1 cellular context compared by ENCODE assay signal in genomic region chr9:123929870-123930831, GRCh38.
TF ChIP-seq lines count a peak whose summit lies in the region.

DENND1A (minus strand) TSS chr9:123930126; CDS start chr9:123929905, 221 bp downstream.

TF ChIP-seq in HepG2, 621 proteins besides CTCF, POLR2A, EP300 and RAD21 (continued from another document and continues in another):
- no peak for TF ChIP-seq KIAA2018 (CRISPR knock-in tag; IDR thresholded peaks at IDR 0.05; ENCODE audit: borderline replicate concordance)
- TF ChIP-seq BCL3 (CRISPR knock-in tag; IDR thresholded peaks at IDR 0.05), result no peak; the same call in none of the 2 replicates
- no peak for TF ChIP-seq TBX3 (IDR thresholded peaks at IDR 0.05; ENCODE audit: borderline replicate concordance)
- no peak for TF ChIP-seq TEF (CRISPR knock-in tag; IDR thresholded peaks at IDR 0.05)
- TF ChIP-seq ZNF746 (CRISPR knock-in tag; IDR thresholded peaks at IDR 0.05), result no peak; the same call in 1 of the 2 replicates
- TF ChIP-seq MYNN (CRISPR knock-in tag; IDR thresholded peaks at IDR 0.05; ENCODE audit: low read depth), result no peak
- peak; percentile 14; the same call in 1 of the 2 replicates for TF ChIP-seq ELF3 (CRISPR knock-in tag; IDR thresholded peaks at IDR 0.05)
- TF ChIP-seq NR2C2 (CRISPR knock-in tag; IDR thresholded peaks at IDR 0.05; ENCODE audit: borderline replicate concordance), result peak; percentile 44; the same call in 1 of the 2 replicates
- no peak for TF ChIP-seq SMC3 (IDR thresholded peaks at IDR 0.05; ENCODE audit: low read length)
- TF ChIP-seq ZNF772 (CRISPR knock-in tag; IDR thresholded peaks at IDR 0.05), result no peak
- TF ChIP-seq ZBTB26 (CRISPR knock-in tag; IDR thresholded peaks at IDR 0.05; ENCODE audit: borderline replicate concordance), result no peak
- TF ChIP-seq KAT8 (CRISPR knock-in tag; IDR thresholded peaks at IDR 0.05), result peak; percentile 59; the same call in 1 of the 2 replicates
- TF ChIP-seq TFDP1 (CRISPR knock-in tag; IDR thresholded peaks at IDR 0.05; ENCODE audit: borderline replicate concordance), result peak; percentile 36; the same call in 1 of the 2 replicates
- TF ChIP-seq RFX5 (IDR thresholded peaks at IDR 0.05; ENCODE audit: low read depth, low read length), result no peak
- no peak for TF ChIP-seq ARNT (IDR thresholded peaks at IDR 0.05)
- TF ChIP-seq CREB1 (IDR thresholded peaks at IDR 0.05), result no peak
- TF ChIP-seq CREB1 (CRISPR knock-in tag; IDR thresholded peaks at IDR 0.05), result no peak
- TF ChIP-seq POLR2AphosphoS2 (IDR thresholded peaks at IDR 0.05; ENCODE audit: low read depth, low read length), result no peak
- TF ChIP-seq ZNF605 (CRISPR knock-in tag; IDR thresholded peaks at IDR 0.05), result peak; percentile 94
- TF ChIP-seq NFATC3 (CRISPR knock-in tag; IDR thresholded peaks at IDR 0.05), result no peak
- peak; percentile 85 for TF ChIP-seq ZBTB14 (CRISPR knock-in tag; IDR thresholded peaks at IDR 0.05)
- TF ChIP-seq DBP (CRISPR knock-in tag; IDR thresholded peaks at IDR 0.05; ENCODE audit: not compliant biosample characterization), result no peak
- no peak for TF ChIP-seq SOX5 (CRISPR knock-in tag; IDR thresholded peaks at IDR 0.05; ENCODE audit: borderline replicate concordance)
- no peak for TF ChIP-seq ZNF841 (CRISPR knock-in tag; IDR thresholded peaks at IDR 0.05; ENCODE audit: borderline replicate concordance)
- TF ChIP-seq CBFB (CRISPR knock-in tag; IDR thresholded peaks at IDR 0.05), result no peak
- peak; percentile 28; the same call in 1 of the 2 replicates for TF ChIP-seq ZBTB37 (CRISPR knock-in tag; IDR thresholded peaks at IDR 0.05)
- TF ChIP-seq CBX1 (IDR thresholded peaks at IDR 0.05; ENCODE audit: low read depth), result no peak
- TF ChIP-seq ZNF333 (CRISPR knock-in tag; IDR thresholded peaks at IDR 0.05; ENCODE audit: borderline replicate concordance), result no peak
- TF ChIP-seq ZNF674 (CRISPR knock-in tag; IDR thresholded peaks at IDR 0.05; ENCODE audit: low read depth), result no peak
- TF ChIP-seq DMTF1 (CRISPR knock-in tag; IDR thresholded peaks at IDR 0.05), result no peak
- no peak for TF ChIP-seq ARID2 (CRISPR knock-in tag; IDR thresholded peaks at IDR 0.05; ENCODE audit: borderline replicate concordance)
- no peak for TF ChIP-seq ZNF83 (CRISPR knock-in tag; IDR thresholded peaks at IDR 0.05; ENCODE audit: borderline replicate concordance)
- no peak for TF ChIP-seq BRCA1 (CRISPR knock-in tag; IDR thresholded peaks at IDR 0.05)
- TF ChIP-seq ZNF513 (CRISPR knock-in tag; conservative IDR thresholded peaks at IDR 0.05), result no peak
- TF ChIP-seq E2F2 (CRISPR knock-in tag; IDR thresholded peaks at IDR 0.05; ENCODE audit: borderline replicate concordance), result no peak
- no peak for TF ChIP-seq ZNF550 (CRISPR knock-in tag; IDR thresholded peaks at IDR 0.05; ENCODE audit: borderline replicate concordance)
- no peak for TF ChIP-seq RARG (CRISPR knock-in tag; IDR thresholded peaks at IDR 0.05; ENCODE audit: low read depth)
- TF ChIP-seq ZBTB21 (CRISPR knock-in tag; IDR thresholded peaks at IDR 0.05), result no peak
